In genomic region chr20:48115511-48115910, GRCh38 we compare ENCODE assay signal across 25 cellular contexts.
"Had no signal": no experiment of that assay in that cellular context is flagged by ENCODE, and none has a peak within 500 bp of the region (broad histone marks: within the 10 kb centered on the region; RNA-seq: fewer than 3 reads in every experiment).

No MANE protein-coding gene starts in this region.

- H3K27me3 ChIP-seq: breast epithelium had no signal

- H3K4me1 Mint-ChIP-seq: activated CD4-positive, alpha-beta T cell treated with anti-CD3 and anti-CD28 coated beads for 36 hours had no signal

- ATAC-seq: activated CD4-positive, alpha-beta T cell treated with anti-CD3 and anti-CD28 coated beads for 36 hours; activated CD8-positive, alpha-beta T cell treated with anti-CD3 and anti-CD28 coated beads for 36 hours; HepG2; Panc1; Right ventricle myocardium inferior had no signal

- H3K27ac ChIP-seq: breast epithelium, KMS-11, WERI-Rb-1 had no signal

- H3K4me3 Mint-ChIP-seq: activated CD4-positive, alpha-beta T cell treated with anti-CD3 and anti-CD28 coated beads for 36 hours; activated CD8-positive, alpha-beta T cell treated with anti-CD3 and anti-CD28 coated beads for 36 hours; activated naive CD8-positive, alpha-beta T cell had no signal

- H3K36me3 Mint-ChIP-seq: activated naive CD8-positive, alpha-beta T cell had no signal

- H3K4me3 ChIP-seq: breast epithelium had no signal

- H3K27ac Mint-ChIP-seq: activated CD4-positive, alpha-beta T cell treated with anti-CD3 and anti-CD28 coated beads for 36 hours; activated CD8-positive, alpha-beta T cell treated with anti-CD3 and anti-CD28 coated beads for 36 hours; activated naive CD8-positive, alpha-beta T cell had no signal

- H3K9me3 Mint-ChIP-seq: activated CD8-positive, alpha-beta T cell treated with anti-CD3 and anti-CD28 coated beads for 36 hours had no signal

- H3K4me1 ChIP-seq: breast epithelium had no signal

- H3K36me3 ChIP-seq: breast epithelium, WERI-Rb-1 had no signal

- DNase-seq: activated CD4-positive, alpha-beta T cell treated with anti-CD3 and anti-CD28 coated beads for 36 hours; activated CD8-positive, alpha-beta memory T cell treated with anti-CD3 and anti-CD28 coated beads, Interleukin-2, amount 50 U/mL, for 48 hours; activated CD8-positive, alpha-beta T cell treated with anti-CD3 and anti-CD28 coated beads for 36 hours; activated naive CD4-positive, alpha-beta T cell treated with Interleukin-2 at 50 U/mL for 16 hours; activated T-cell treated with anti-CD3 and anti-CD28 coated beads, Interleukin-2, amount 50 U/mL, for 1 hour; caudate nucleus; NCI-H1092 treated with DMSO at 0.1 percent for 48 hours; NCI-H1417 treated with DMSO at 0.1 percent for 48 hours; NCI-H1694; NCI-H2029; NCI-H345; NCI-H510A; NCI-H69; NK-92 treated with Interleukin-12 subunit alpha and Interleukin-12 subunit beta, amount 100 ng/mL, for 24 hours; OCI-M1; RPMI8226; SK-N-SH; T-helper 1 cell; WERI-Rb-1 had no signal

- H3K9me3 ChIP-seq: breast epithelium, SK-N-SH had no signal
